In the genomic region with DNA sequence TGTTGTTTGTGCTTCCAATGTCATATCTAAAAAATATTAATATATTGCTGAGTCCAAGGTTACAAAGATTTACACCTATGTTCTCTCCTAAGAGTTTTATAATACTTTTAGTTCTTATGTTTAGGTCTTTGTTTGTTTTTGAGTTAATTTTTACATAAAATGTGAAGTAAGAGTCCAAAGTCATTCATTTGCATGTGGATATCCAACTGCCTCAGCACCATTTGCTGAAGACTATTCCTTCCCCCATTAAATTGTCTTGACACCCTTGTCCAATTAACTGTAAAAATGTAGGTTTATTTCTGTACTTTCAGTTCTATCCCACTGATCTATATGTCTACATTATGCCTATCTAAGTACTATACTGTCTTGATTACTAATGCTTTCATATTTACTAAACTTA, we compare ENCODE assay signal across 25 cellular contexts. TPM values are rescaled to one million over a fixed set of nuclear protein-coding genes. Genes with fewer than 3 reads are reported as not detected.
DNase-seq lines count a peak whose midpoint lies in the region; ATAC-seq, FAIRE-seq and TF ChIP-seq lines count a peak whose summit lies in the region.
"Had no signal": no experiment of that assay in that cellular context is flagged by ENCODE, and none has a peak within 500 bp of the region (broad histone marks: within the 10 kb centered on the region; RNA-seq: fewer than 3 reads in every experiment).

No MANE protein-coding gene starts in this region.

- FAIRE-seq in HepG2 (lab: Jason Lieb, UNC) = no peak
- FAIRE-seq: D721Med, GM12878, GM18507 had no signal

- intact Hi-C loops in HepG2 (cut with micrococcal nuclease; ENCODE audit: unreplicated experiment) = no loop called here
- intact Hi-C loops in mucosa of descending colon (cut with DNase I, micrococcal nuclease) = no loop called here

- POLR2A ChIA-PET in HepG2 (lab: Yijun Ruan, JAX) = no interaction called here

- no peak for TF ChIP-seq RAD21 in HepG2 (CRISPR knock-in tag; IDR thresholded peaks at IDR 0.05)

- no peak overlapping the region for H3K9ac ChIP-seq in HepG2 (ENCODE audit: insufficient read depth, low read depth, low read length)
- H3K9ac ChIP-seq: BLaER1 treated with 17β-estradiol and CSF1 and Interleukin-3, amounts not matched to agents 10 nM and 100 nM had no signal

- no peak overlapping the region for H2AFZ ChIP-seq in hepatocyte
- H2AFZ ChIP-seq in HepG2 (ENCODE audit: low read length) = no peak overlapping the region

- no peaks in the 10 kb centered on the region for H3K79me2 ChIP-seq in hepatocyte
- no peaks in the 10 kb centered on the region for H3K79me2 ChIP-seq in HepG2 (ENCODE audit: insufficient read depth, low read length)

- no peaks in the 10 kb centered on the region for H4K20me1 ChIP-seq in hepatocyte (ENCODE audit: insufficient read depth, poor library complexity, severe bottlenecking)
- H4K20me1 ChIP-seq in HepG2 (ENCODE audit: insufficient read depth, low read length) = no peaks in the 10 kb centered on the region
- H4K20me1 ChIP-seq: BLaER1 treated with 17β-estradiol and CSF1 and Interleukin-3, amounts not matched to agents 10 nM and 100 nM had no signal

- peak overlapping the region; percentile 32 for H3K27ac ChIP-seq in hepatocyte
- no peak overlapping the region for H3K27ac ChIP-seq in HepG2 (ENCODE audit: extremely low read length, insufficient read depth, low read length)
- H3K27ac ChIP-seq: A549; BLaER1 treated with 17β-estradiol and CSF1 and Interleukin-3, amounts not matched to agents 10 nM and 100 nM had no signal

- DNase-seq in hepatocyte (ENCODE audit: low spot score) (no peak), HepG2 (ENCODE audit: low spot score) (no peak), mucosa of descending colon (no peak), NCI-H2107 (lab: John Stamatoyannopoulos, UW) (no peak), T1000 (lab: John Stamatoyannopoulos, UW) (no peak), hypothalamus (lab: John Stamatoyannopoulos, UW) (no peak)
- DNase-seq: 8988T; ACHN; AML-193; BE2C; CD4-positive, alpha-beta T cell; CD8-positive, alpha-beta memory T cell; DMS 273 treated with DMSO at 0.1 percent for 48 hours; DMS79; EL; GDM1; GOT3; HFFc6 had no signal

- H3K4me1 ChIP-seq in hepatocyte (ENCODE audit: insufficient read depth) (no peaks in the 10 kb centered on the region), HepG2 (ENCODE audit: insufficient read depth, low read length) (peaks cover 17% of the 10 kb centered on the region), mucosa of descending colon (ENCODE audit: low read depth) (peaks cover 3% of the 10 kb centered on the region)
- H3K4me1 ChIP-seq: BE2C; BLaER1 treated with 17β-estradiol and CSF1 and Interleukin-3, amounts not matched to agents 10 nM and 100 nM; HAP-1 had no signal

- TF ChIP-seq CTCF in hepatocyte (IDR thresholded peaks at IDR 0.05; ENCODE audit: poor library complexity) (no peak), HepG2 (CRISPR knock-in tag; IDR thresholded peaks at IDR 0.05) (no peak), mucosa of descending colon (IDR thresholded peaks at IDR 0.05) (no peak)

- BruUV-seq in HepG2 (replicated peaks; lab: Mats Ljungman, UMichigan) = no TSS peak

- no peak overlapping the region for H3K4me3 ChIP-seq in hepatocyte
- H3K4me3 ChIP-seq in HepG2 (replicated peaks in 1 of 3; ENCODE audit: insufficient read depth in 1 of 3, low read depth in 2 of 3, low read length in 3 of 3) = no peak overlapping the region
- H3K4me3 ChIP-seq in mucosa of descending colon = no peak overlapping the region
- H3K4me3 ChIP-seq: A549; BLaER1 treated with 17β-estradiol and CSF1 and Interleukin-3, amounts not matched to agents 10 nM and 100 nM; GM12878; HAP-1 had no signal

- no peak for TF ChIP-seq POLR2A in HepG2 (IDR thresholded peaks at IDR 0.05; ENCODE audit: insufficient read depth in 1 of 2, low read depth in 2 of 2, low read length in 2 of 2)

- H3K4me2 ChIP-seq in hepatocyte (peak overlapping the region; percentile 2), HepG2 (ENCODE audit: low read depth, low read length) (no peak overlapping the region)
- H3K4me2 ChIP-seq: A549; BLaER1 treated with 17β-estradiol and CSF1 and Interleukin-3, amounts not matched to agents 10 nM and 100 nM had no signal

- no peaks in the 10 kb centered on the region for H3K36me3 ChIP-seq in hepatocyte (replicated peaks; ENCODE audit: insufficient read depth, low read depth)
- H3K36me3 ChIP-seq in HepG2 (replicated peaks in 1 of 2; ENCODE audit: control insufficient read depth in 1 of 2, insufficient read depth in 2 of 2, low read length in 2 of 2) = peaks cover 0 to 5% of the 10 kb centered on the region in 2 experiments; a peak in 2 of 5 replicates
- H3K36me3 ChIP-seq in mucosa of descending colon (ENCODE audit: low read depth) = no peaks in the 10 kb centered on the region
- H3K36me3 ChIP-seq: BE2C, HAP-1 had no signal

- no peak; the same call in 2 of the 3 replicates for ATAC-seq in HepG2
- peak; percentile 76 for ATAC-seq in mucosa of descending colon
- ATAC-seq in GM18502 (IDR thresholded peaks at IDR 0.05; ENCODE audit: poor library complexity, unreplicated experiment) = no peak
- ATAC-seq: A549, GM12878 had no signal

- no peaks in the 10 kb centered on the region for H3K27me3 ChIP-seq in hepatocyte
- no peaks in the 10 kb centered on the region for H3K27me3 ChIP-seq in HepG2 (ENCODE audit: control insufficient read depth in 1 of 2, insufficient read depth in 2 of 2, low read length in 2 of 2)
- H3K27me3 ChIP-seq: BE2C; BLaER1 treated with 17β-estradiol and CSF1 and Interleukin-3, amounts not matched to agents 10 nM and 100 nM had no signal

- in situ Hi-C loops in HepG2 (cut with HindIII; ENCODE audit: extremely low pct_ligation_motif_present, low pct_unique_long_range_greater_than_20kb) = no loop called here

- TF ChIP-seq EP300 in HepG2 (IDR thresholded peaks at IDR 0.05; ENCODE audit: low read depth in 2 of 2, low read length in 2 of 2) (no peak), HepG2 (CRISPR knock-in tag; IDR thresholded peaks at IDR 0.05; ENCODE audit: borderline replicate concordance) (no peak)

- no peaks in the 10 kb centered on the region for H3K9me3 ChIP-seq in hepatocyte (ENCODE audit: low read depth)
- no peaks in the 10 kb centered on the region for H3K9me3 ChIP-seq in HepG2 (ENCODE audit: low read length)
- H3K9me3 ChIP-seq in mucosa of descending colon = peaks cover 9% of the 10 kb centered on the region
- H3K9me3 ChIP-seq: A549, BE2C, HAP-1 had no signal

- no peaks in the 10 kb centered on the region for H3K9me2 ChIP-seq in hepatocyte (replicated peaks; ENCODE audit: insufficient read depth)

- CTCF ChIA-PET in HepG2 (lab: Yijun Ruan, JAX; ENCODE audit: low intra/inter-chr PET ratio, low total read pairs) = no interaction called here

RNA-seq across cellular contexts. Expression of a gene that starts 35.7 kb away (rescaled TPM):
- total RNA-seq in hepatocyte (15.4 and 19.3 TPM in 2 replicates), HepG2 (2016; rRNA removed; fragmentation: Illumina TruSeq; extraction: Trizol) (20.0 and 37.9 TPM in 2 replicates), mucosa of descending colon (10 to 100 TPM; 15.1 to 22.6 (median 17.2) TPM)
- polyA plus RNA-seq in hepatocyte (5.6 and 8.8 TPM in 2 replicates), HepG2 (2011; rRNA removed) (3.8 and 4.5 TPM in 2 replicates)
- total RNA-seq in HepG2 (2016; cell fraction: cytosol; rRNA removed; fragmentation: Illumina TruSeq; extraction: Trizol; ENCODE audit: low read depth) = 1.3 and 1.7 TPM in 2 replicates
- total RNA-seq in HepG2 (2016; cell fraction: insoluble cytoplasmic fraction; rRNA removed; fragmentation: Illumina TruSeq; extraction: Trizol) = 18.6 and 39.1 TPM in 2 replicates
- 4.6 and 4.8 TPM in 2 replicates for total RNA-seq in HepG2 (2016; cell fraction: membrane; rRNA removed; fragmentation: Illumina TruSeq; extraction: Trizol)
- 9.9 and 10.9 TPM in 2 replicates for total RNA-seq in HepG2 (2016; cell fraction: nucleus; rRNA removed; fragmentation: Illumina TruSeq; extraction: Trizol)
- polyA plus RNA-seq in HepG2 (2011; cell fraction: cytosol; rRNA removed) = 1.4 and 2.4 TPM in 2 replicates
- 1.2 and 2.1 TPM in 2 replicates for polyA plus RNA-seq in HepG2 (2011; cell fraction: nucleus; rRNA removed)
- polyA plus RNA-seq in HepG2 (2012) = 9.7 and 10.0 TPM in 2 replicates
- 0.32 and 0.58 TPM in 2 replicates for polyA plus RNA-seq in HepG2 (2016; cell fraction: cytosol; fragmentation: Illumina TruSeq; extraction: Trizol; ENCODE audit: low read depth)
- 21.9 and 22.3 TPM in 2 replicates for polyA plus RNA-seq in HepG2 (2016; cell fraction: insoluble cytoplasmic fraction; fragmentation: Illumina TruSeq; extraction: Trizol; ENCODE audit: low read depth)
- polyA plus RNA-seq in HepG2 (2016; cell fraction: membrane; fragmentation: Illumina TruSeq; extraction: Trizol; ENCODE audit: low read depth) = 1.8 and 2.1 TPM in 2 replicates
- 8.5 and 9.4 TPM in 2 replicates for polyA plus RNA-seq in HepG2 (2016; cell fraction: nucleus; fragmentation: Illumina TruSeq; extraction: Trizol; ENCODE audit: insufficient read depth, low read depth)
- 1.7 and 4.1 TPM in 2 replicates for polyA minus RNA-seq in HepG2 (2011; rRNA and poly(A)+ RNA removed; ENCODE audit: low replicate concordance)
- 7.9 and 11.0 TPM in 2 replicates for polyA minus RNA-seq in HepG2 (2011; cell fraction: cytosol; rRNA and poly(A)+ RNA removed)
- polyA minus RNA-seq in HepG2 (2011; cell fraction: nucleus; rRNA and poly(A)+ RNA removed) = 12.5 and 17.9 TPM in 2 replicates

RNA-seq across cellular contexts. Expression of a gene that starts 40.4 kb away (rescaled TPM):
- total RNA-seq in hepatocyte = 1.4 and 7.1 TPM in 2 replicates
- polyA plus RNA-seq in hepatocyte = 1.4 and 3.6 TPM in 2 replicates
- total RNA-seq in HepG2 (2016; rRNA removed; fragmentation: Illumina TruSeq; extraction: Trizol) = 0.11 TPM in 1 of 2 replicates, not detected in the other
- not detected in 2 replicates for total RNA-seq in HepG2 (2016; cell fraction: cytosol; rRNA removed; fragmentation: Illumina TruSeq; extraction: Trizol; ENCODE audit: low read depth)
- not detected in 2 replicates for total RNA-seq in HepG2 (2016; cell fraction: insoluble cytoplasmic fraction; rRNA removed; fragmentation: Illumina TruSeq; extraction: Trizol)
- total RNA-seq in HepG2 (2016; cell fraction: membrane; rRNA removed; fragmentation: Illumina TruSeq; extraction: Trizol) = not detected in 2 replicates
- not detected in 2 replicates for total RNA-seq in HepG2 (2016; cell fraction: nucleus; rRNA removed; fragmentation: Illumina TruSeq; extraction: Trizol)
- 0.01 and 0.03 TPM in 2 replicates for polyA plus RNA-seq in HepG2 (2011; rRNA removed)
- 0.04 TPM in 1 of 2 replicates, not detected in the other for polyA plus RNA-seq in HepG2 (2011; cell fraction: cytosol; rRNA removed)
- polyA plus RNA-seq in HepG2 (2011; cell fraction: nucleus; rRNA removed) = 0.14 and 0.16 TPM in 2 replicates
- polyA plus RNA-seq in HepG2 (2012) = not detected in 2 replicates
- not detected in 2 replicates for polyA plus RNA-seq in HepG2 (2016; cell fraction: cytosol; fragmentation: Illumina TruSeq; extraction: Trizol; ENCODE audit: low read depth)
- not detected in 2 replicates for polyA plus RNA-seq in HepG2 (2016; cell fraction: insoluble cytoplasmic fraction; fragmentation: Illumina TruSeq; extraction: Trizol; ENCODE audit: low read depth)
- not detected in 2 replicates for polyA plus RNA-seq in HepG2 (2016; cell fraction: membrane; fragmentation: Illumina TruSeq; extraction: Trizol; ENCODE audit: low read depth)
- not detected in 2 replicates for polyA plus RNA-seq in HepG2 (2016; cell fraction: nucleus; fragmentation: Illumina TruSeq; extraction: Trizol; ENCODE audit: insufficient read depth, low read depth)
- polyA minus RNA-seq in HepG2 (2011; rRNA and poly(A)+ RNA removed; ENCODE audit: low replicate concordance) = 2.9 TPM in 1 of 2 replicates, not detected in the other
- polyA minus RNA-seq in HepG2 (2011; cell fraction: cytosol; rRNA and poly(A)+ RNA removed) = not detected in 2 replicates
- polyA minus RNA-seq in HepG2 (2011; cell fraction: nucleus; rRNA and poly(A)+ RNA removed) = not detected in 2 replicates
- total RNA-seq in mucosa of descending colon = 10 to 100 TPM; 38.5 to 58.4 (median 50.8) TPM
